1 cellular context compared by ENCODE assay signal in the genomic region with DNA sequence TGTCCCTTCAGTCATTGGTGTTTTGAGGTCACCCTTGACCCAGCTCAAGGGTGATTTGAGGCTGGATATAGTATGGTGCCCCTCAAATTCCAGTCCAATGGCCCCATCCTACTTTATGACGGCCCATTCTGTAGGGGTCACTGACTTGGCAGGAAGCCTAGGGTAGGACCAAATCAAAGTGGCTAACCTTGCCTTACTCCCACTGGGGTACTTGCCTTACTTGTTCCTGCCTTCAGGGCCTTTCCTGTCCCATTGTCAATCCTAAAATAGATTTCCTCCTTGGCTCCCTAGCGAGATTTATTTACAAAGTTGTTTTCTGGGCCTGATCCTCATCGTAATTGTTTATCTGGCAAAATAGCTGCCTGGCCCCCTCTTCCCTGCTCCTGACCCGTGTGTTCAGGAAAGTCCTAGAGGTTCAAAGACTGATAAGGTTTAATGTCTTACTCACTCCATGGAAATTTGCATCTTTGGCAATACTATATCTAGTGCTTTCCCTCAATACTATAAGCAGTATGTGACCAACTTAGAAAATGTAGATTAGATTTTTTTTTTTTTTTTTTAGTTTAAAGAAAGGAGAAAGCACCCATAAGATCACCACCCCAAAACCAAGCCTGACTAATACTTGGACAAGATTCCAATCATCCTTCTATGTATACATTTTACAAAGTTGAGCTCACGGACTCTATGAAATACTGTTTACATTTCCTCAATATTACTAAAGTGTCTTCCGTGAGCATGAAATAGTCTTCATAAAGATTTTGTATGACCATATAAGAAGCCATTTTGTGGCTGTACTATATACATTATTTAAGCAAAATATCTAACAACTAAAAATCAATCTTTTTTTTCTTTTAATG.
TF ChIP-seq lines count a peak whose summit lies in the region.

No MANE protein-coding gene starts in this region.

TF ChIP-seq in WTC11, 78 proteins besides CTCF, POLR2A, EP300 and RAD21 (continued from another document):
- TF ChIP-seq ERG (CRISPR knock-in tag; IDR thresholded peaks at IDR 0.05) (no peak), NR1H2 (CRISPR knock-in tag; IDR thresholded peaks at IDR 0.05) (no peak), ATF3 (CRISPR knock-in tag; conservative IDR thresholded peaks at IDR 0.05) (no peak), ZNF416 (CRISPR knock-in tag; IDR thresholded peaks at IDR 0.05) (no peak), FOXJ3 (CRISPR knock-in tag; IDR thresholded peaks at IDR 0.05; ENCODE audit: borderline replicate concordance) (no peak), ZNF138 (CRISPR knock-in tag; conservative IDR thresholded peaks at IDR 0.05) (no peak), ZNF423 (CRISPR knock-in tag; IDR thresholded peaks at IDR 0.05) (no peak), JAZF1 (CRISPR knock-in tag; IDR thresholded peaks at IDR 0.05) (no peak), RELA (CRISPR knock-in tag; IDR thresholded peaks at IDR 0.05; ENCODE audit: borderline replicate concordance) (no peak), TEAD1 (CRISPR knock-in tag; IDR thresholded peaks at IDR 0.05) (no peak), SMAD3 (CRISPR knock-in tag; IDR thresholded peaks at IDR 0.05; ENCODE audit: borderline replicate concordance) (no peak), ETV6 (CRISPR knock-in tag; IDR thresholded peaks at IDR 0.05) (no peak), ZNF532 (CRISPR knock-in tag; IDR thresholded peaks at IDR 0.05; ENCODE audit: borderline replicate concordance) (no peak), SOX15 (CRISPR knock-in tag; IDR thresholded peaks at IDR 0.05) (no peak)
- TF ChIP-seq, protein P1, sequence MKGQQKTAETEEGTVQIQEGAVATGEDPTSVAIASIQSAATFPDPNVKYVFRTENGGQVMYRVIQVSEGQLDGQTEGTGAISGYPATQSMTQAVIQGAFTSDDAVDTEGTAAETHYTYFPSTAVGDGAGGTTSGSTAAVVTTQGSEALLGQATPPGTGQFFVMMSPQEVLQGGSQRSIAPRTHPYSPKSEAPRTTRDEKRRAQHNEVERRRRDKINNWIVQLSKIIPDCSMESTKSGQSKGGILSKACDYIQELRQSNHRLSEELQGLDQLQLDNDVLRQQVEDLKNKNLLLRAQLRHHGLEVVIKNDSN (CRISPR knock-in tag; IDR thresholded peaks at IDR 0.05), result no peak
- TF ChIP-seq, protein P2, sequence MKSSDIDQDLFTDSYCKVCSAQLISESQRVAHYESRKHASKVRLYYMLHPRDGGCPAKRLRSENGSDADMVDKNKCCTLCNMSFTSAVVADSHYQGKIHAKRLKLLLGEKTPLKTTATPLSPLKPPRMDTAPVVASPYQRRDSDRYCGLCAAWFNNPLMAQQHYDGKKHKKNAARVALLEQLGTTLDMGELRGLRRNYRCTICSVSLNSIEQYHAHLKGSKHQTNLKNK (CRISPR knock-in tag; IDR thresholded peaks at IDR 0.05), result no peak
- TF ChIP-seq, protein P3, sequence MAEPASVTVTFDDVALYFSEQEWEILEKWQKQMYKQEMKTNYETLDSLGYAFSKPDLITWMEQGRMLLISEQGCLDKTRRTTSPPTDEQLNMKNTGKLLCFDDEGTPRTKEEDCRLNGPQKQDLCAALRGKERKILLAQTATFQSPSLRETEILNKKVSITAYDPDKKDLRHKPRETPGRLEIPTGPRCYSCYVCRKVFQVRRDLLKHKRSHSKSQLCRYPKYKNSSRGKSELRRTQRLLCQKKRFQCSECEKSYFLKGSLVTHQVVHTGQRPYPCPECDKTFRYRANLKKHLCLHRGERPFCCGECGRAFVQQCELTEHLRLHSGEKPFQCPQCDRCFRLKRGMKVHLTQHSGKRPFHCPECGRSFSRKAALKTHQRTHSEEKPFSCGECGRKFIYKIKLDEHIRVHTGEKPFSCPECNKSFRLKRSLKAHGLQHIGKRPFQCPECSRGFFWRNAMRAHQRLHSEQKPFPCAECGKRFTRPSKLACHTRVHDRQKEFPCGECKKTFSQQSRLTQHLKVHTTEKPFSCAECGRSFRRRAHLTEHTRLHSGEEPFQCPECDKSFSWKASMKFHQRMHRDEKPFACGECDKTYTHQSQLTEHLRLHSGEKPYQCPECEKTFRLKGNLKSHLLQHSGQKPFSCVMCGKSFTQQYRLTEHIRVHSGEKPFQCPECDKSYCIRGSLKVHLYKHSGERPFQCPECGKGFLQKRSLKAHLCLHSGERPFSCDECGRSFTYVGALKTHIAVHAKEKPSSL (CRISPR knock-in tag; conservative IDR thresholded peaks at IDR 0.05), result no peak
